11 cellular contexts compared by ENCODE assay signal in the genomic region with DNA sequence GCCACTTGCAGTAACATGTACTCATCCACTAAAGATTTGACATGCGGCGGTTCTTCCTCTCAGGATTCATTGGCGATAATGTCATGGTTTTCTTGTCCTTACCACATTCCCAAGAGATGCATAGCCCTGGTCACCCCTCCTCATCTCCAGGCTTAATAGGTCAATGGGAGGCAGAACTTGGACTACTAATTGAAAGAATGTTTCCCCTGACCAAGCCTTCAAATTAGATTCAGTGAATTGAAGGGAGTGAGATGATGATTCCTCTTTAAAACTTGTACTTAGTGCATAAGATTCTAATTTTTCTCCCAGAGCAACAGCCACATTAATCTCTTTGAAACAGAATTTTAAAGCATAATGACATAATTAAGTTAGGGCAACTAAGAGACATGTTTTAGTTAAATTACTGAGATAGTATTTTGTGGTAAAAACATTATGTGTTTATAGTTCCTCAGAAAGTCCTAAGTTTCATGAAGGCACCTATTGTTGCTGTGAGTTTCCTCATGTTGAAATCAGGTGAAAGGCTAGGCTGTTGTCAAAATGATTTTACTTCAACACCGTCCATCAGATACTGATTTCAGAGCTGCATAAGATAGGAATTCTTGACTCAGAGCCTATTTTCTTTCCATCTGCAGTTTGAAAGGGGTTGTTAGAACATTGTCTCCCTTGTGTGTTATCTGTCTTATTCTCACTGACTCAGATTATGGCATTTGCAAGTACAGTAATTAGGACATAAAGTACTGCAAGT. TPM values are rescaled to one million over a fixed set of nuclear protein-coding genes. Genes with fewer than 3 reads are reported as not detected.
DNase-seq lines count a peak whose midpoint lies in the region; ATAC-seq and TF ChIP-seq lines count a peak whose summit lies in the region.
"Had no signal": no experiment of that assay in that cellular context is flagged by ENCODE, and none has a peak within 500 bp of the region (broad histone marks: within the 10 kb centered on the region; RNA-seq: fewer than 3 reads in every experiment).

No MANE protein-coding gene starts in this region.

- peak; percentile 64 to 78 for TF ChIP-seq EP300 in SK-N-SH (IDR thresholded peaks at IDR 0.05; ENCODE audit: borderline replicate concordance in 1 of 2, low read depth in 1 of 2, low read length in 1 of 2)

- H3K79me2 ChIP-seq in SK-N-SH (ENCODE audit: insufficient read depth) = peaks cover 22% of the 10 kb centered on the region; the same call in 1 of the 2 replicates

- no peaks in the 10 kb centered on the region for H3K9me2 ChIP-seq in SK-N-SH

- peak overlapping the region; percentile 91 to 96 for H3K27ac ChIP-seq in SK-N-SH (ENCODE audit: low read depth in 2 of 2, low read length in 1 of 2)
- H3K27ac ChIP-seq in left lung = no peak overlapping the region
- H3K27ac ChIP-seq: upper lobe of right lung had no signal

- H2AFZ ChIP-seq in SK-N-SH (ENCODE audit: low read depth) = no peak overlapping the region

- H3K27me3 Mint-ChIP-seq in activated CD4-positive, alpha-beta T cell treated with anti-CD3 and anti-CD28 coated beads for 36 hours = no peaks in the 10 kb centered on the region
- H3K27me3 Mint-ChIP-seq in glutamatergic neuron (ENCODE audit: unreplicated experiment) = no peaks in the 10 kb centered on the region

- TF ChIP-seq CTCF in SK-N-SH (IDR thresholded peaks at IDR 0.05) = no peak
- TF ChIP-seq CTCF in fibroblast of villous mesenchyme (IDR thresholded peaks at IDR 0.05; ENCODE audit: insufficient read depth, low read depth, low read length) = no peak
- TF ChIP-seq CTCF in glutamatergic neuron (IDR thresholded peaks at IDR 0.05; ENCODE audit: partially characterized antibody, unreplicated experiment) = no peak
- TF ChIP-seq CTCF in left lung (IDR thresholded peaks at IDR 0.05) = no peak

- no peak for DNase-seq in activated CD4-positive, alpha-beta T cell treated with anti-CD3 and anti-CD28 coated beads for 36 hours
- DNase-seq in activated CD4-positive, alpha-beta T cell treated with anti-CD3 and anti-CD28 coated beads for 4 hours = no peak
- DNase-seq in SK-N-SH = no peak
- DNase-seq in fibroblast of villous mesenchyme (ENCODE audit: low read depth) = peak; percentile 71
- DNase-seq in retina = peak; percentile 25
- DNase-seq in glutamatergic neuron = no peak
- DNase-seq in left lung = no peak
- DNase-seq in left lobe of liver (ENCODE audit: low spot score) = no peak
- DNase-seq: 8988T, NCI-H1105, upper lobe of right lung had no signal

- peak; percentile 31 for ATAC-seq in activated CD4-positive, alpha-beta T cell treated with anti-CD3 and anti-CD28 coated beads for 36 hours
- ATAC-seq in left lung (no peak), left lobe of liver (no peak)
- ATAC-seq: upper lobe of right lung had no signal

- intact Hi-C loops in activated CD4-positive, alpha-beta T cell treated with anti-CD3 and anti-CD28 coated beads for 36 hours (cut with DNase I, micrococcal nuclease) = loop anchor here in 1 of 2 experiments (10.0 kb wide), 1 partner anchor 210 kb away; a partner anchor contains a TSS
- intact Hi-C loops in left lung (cut with DNase I) = no loop called here

- POLR2A ChIA-PET in activated CD4-positive, alpha-beta T cell treated with anti-CD3 and anti-CD28 coated beads for 36 hours (lab: Charles Lee) = no interaction called here
- POLR2A ChIA-PET in SK-N-SH (lab: Yijun Ruan, JAX) = interaction anchor here (0.8 kb wide), 1 partner anchor 11 kb away, joined by 4 read pairs; no protein-coding TSS in a partner anchor

- CTCF ChIA-PET in activated CD4-positive, alpha-beta T cell treated with anti-CD3 and anti-CD28 coated beads for 36 hours (lab: Charles Lee) = interaction anchor here (0.9 to 3.9 kb wide), 10 partner anchors 10 to 97 kb away, joined by 3 to 26 read pairs (median 4); no protein-coding TSS in a partner anchor
- CTCF ChIA-PET in SK-N-SH (lab: Yijun Ruan, JAX) = interaction anchor here (0.7 to 4.8 kb wide), 7 partner anchors 10 to 277 kb away, joined by 3 to 74 read pairs (median 11); no protein-coding TSS in a partner anchor

- H3K9ac ChIP-seq in SK-N-SH = peak overlapping the region; percentile 72

- no peaks in the 10 kb centered on the region for H3K9me3 ChIP-seq in SK-N-SH
- H3K9me3 ChIP-seq in left lung = no peaks in the 10 kb centered on the region
- H3K9me3 ChIP-seq: upper lobe of right lung had no signal

- no peak overlapping the region for H3K4me3 Mint-ChIP-seq in activated CD4-positive, alpha-beta T cell treated with anti-CD3 and anti-CD28 coated beads for 36 hours
- no peak overlapping the region for H3K4me3 Mint-ChIP-seq in glutamatergic neuron (ENCODE audit: unreplicated experiment)

- H3K4me3 ChIP-seq in SK-N-SH (ENCODE audit: low read depth in 2 of 2, low read length in 1 of 2) (no peak overlapping the region), fibroblast of villous mesenchyme (ENCODE audit: low read depth, low read length) (no peak overlapping the region), left lung (no peak overlapping the region)
- H3K4me3 ChIP-seq: upper lobe of right lung had no signal

- H3K27me3 ChIP-seq in SK-N-SH (ENCODE audit: insufficient read depth) (no peaks in the 10 kb centered on the region), left lung (no peaks in the 10 kb centered on the region)
- H3K27me3 ChIP-seq: upper lobe of right lung had no signal

- H3K4me2 ChIP-seq in SK-N-SH = peak overlapping the region; percentile 56

- peaks cover 62% of the 10 kb centered on the region for H3K4me1 Mint-ChIP-seq in activated CD4-positive, alpha-beta T cell treated with anti-CD3 and anti-CD28 coated beads for 36 hours
- H3K4me1 Mint-ChIP-seq in glutamatergic neuron (ENCODE audit: low read depth, unreplicated experiment) = peaks cover 10% of the 10 kb centered on the region

- peaks cover 30 to 48% of the 10 kb centered on the region in 2 experiments for H3K4me1 ChIP-seq in SK-N-SH (ENCODE audit: control insufficient read depth in 1 of 2, insufficient read depth in 2 of 2, low read depth in 1 of 2, low read length in 1 of 2)
- peaks cover 4 to 28% of the 10 kb centered on the region in 2 donors for H3K4me1 ChIP-seq in left lung

- peaks cover 69% of the 10 kb centered on the region for H3F3A ChIP-seq in SK-N-SH (replicated peaks; ENCODE audit: insufficient read depth)

- H3K36me3 ChIP-seq in SK-N-SH (replicated peaks in 1 of 2; ENCODE audit: control insufficient read depth in 1 of 2, insufficient read depth in 2 of 2, low read length in 1 of 2) (peaks cover 4 to 17% of the 10 kb centered on the region in 2 experiments), left lung (peaks cover 0 to 59% of the 10 kb centered on the region in 2 donors)

- H4K20me1 ChIP-seq in SK-N-SH (ENCODE audit: insufficient read depth) = no peaks in the 10 kb centered on the region

- TF ChIP-seq RAD21 in SK-N-SH (IDR thresholded peaks at IDR 0.05; ENCODE audit: low read length) = no peak

- H3K27ac Mint-ChIP-seq in activated CD4-positive, alpha-beta T cell treated with anti-CD3 and anti-CD28 coated beads for 36 hours = peak overlapping the region; percentile 69
- H3K27ac Mint-ChIP-seq in glutamatergic neuron (ENCODE audit: unreplicated experiment) = no peak overlapping the region

- H3K9me3 Mint-ChIP-seq in activated CD4-positive, alpha-beta T cell treated with anti-CD3 and anti-CD28 coated beads for 36 hours (ENCODE audit: low read depth) = no peaks in the 10 kb centered on the region
- H3K9me3 Mint-ChIP-seq in glutamatergic neuron (ENCODE audit: unreplicated experiment) = peaks cover 1% of the 10 kb centered on the region

- peaks cover 53% of the 10 kb centered on the region for H3K36me3 Mint-ChIP-seq in activated CD4-positive, alpha-beta T cell treated with anti-CD3 and anti-CD28 coated beads for 36 hours (ENCODE audit: low read depth)
- H3K36me3 Mint-ChIP-seq in glutamatergic neuron (ENCODE audit: unreplicated experiment) = no peaks in the 10 kb centered on the region

- 20% methylated on average over 4 of the region's 4 CpGs for WGBS in SK-N-SH (ENCODE audit: low lambda C conversion rate)

TF ChIP-seq in SK-N-SH, 30 proteins besides CTCF, POLR2A, EP300 and RAD21 (continues in another document):
- TF ChIP-seq TEAD4 (IDR thresholded peaks at IDR 0.05; ENCODE audit: borderline replicate concordance, insufficient read depth) = peak; percentile 84; the same call in 1 of the 2 replicates
- TF ChIP-seq TCF12 (IDR thresholded peaks at IDR 0.05) = peak; percentile 63
- peak; percentile 56; the same call in 1 of the 2 replicates for TF ChIP-seq SIN3A (IDR thresholded peaks at IDR 0.05; ENCODE audit: borderline replicate concordance, low read depth, low read length)

RNA-seq across cellular contexts. Expression of a gene that starts 48.5 kb away (rescaled TPM):
- 100 to 1,000 TPM; 156 to 164 TPM for total RNA-seq in activated CD4-positive, alpha-beta T cell treated with anti-CD3 and anti-CD28 coated beads for 36 hours
- polyA plus RNA-seq in SK-N-SH (2012; rRNA removed) = 11.4 and 17.2 TPM in 2 replicates
- 14.5 and 16.3 TPM in 2 replicates for polyA plus RNA-seq in SK-N-SH (2012; cell fraction: cytosol; rRNA removed)
- polyA plus RNA-seq in SK-N-SH (2012; cell fraction: nucleus; rRNA removed) = 15.2 and 23.4 TPM in 2 replicates
- 28.0 and 35.8 TPM in 2 replicates for total RNA-seq in fibroblast of villous mesenchyme
- total RNA-seq in glutamatergic neuron (ENCODE audit: unreplicated experiment) = 32.6 TPM
- total RNA-seq in left lung = 10 to 100 TPM; 33.6 to 63.7 TPM
- total RNA-seq in left lobe of liver = 10.0 TPM

RNA-seq across cellular contexts. Expression of a gene that starts 54.6 kb away (rescaled TPM):
- 10 to 100 TPM; 56.5 to 61.2 TPM for total RNA-seq in activated CD4-positive, alpha-beta T cell treated with anti-CD3 and anti-CD28 coated beads for 36 hours
- 40.5 and 51.4 TPM in 2 replicates for polyA plus RNA-seq in SK-N-SH (2012; rRNA removed)
- 38.4 and 45.5 TPM in 2 replicates for polyA plus RNA-seq in SK-N-SH (2012; cell fraction: cytosol; rRNA removed)
- 27.1 and 33.1 TPM in 2 replicates for polyA plus RNA-seq in SK-N-SH (2012; cell fraction: nucleus; rRNA removed)
- total RNA-seq in fibroblast of villous mesenchyme (15.1 and 22.0 TPM in 2 replicates), glutamatergic neuron (ENCODE audit: unreplicated experiment) (10.8 TPM), left lung (10 to 100 TPM; 18.1 to 18.6 TPM), left lobe of liver (6.9 TPM)

Comparison
In these comparisons a context has a peak if more than half of its experiments do, and no peak if none do; other contexts are left out.
1. DNase-seq: peak in fibroblast of villous mesenchyme (single experiment) and retina (single experiment); none in activated CD4-positive, alpha-beta T cell treated with anti-CD3 and anti-CD28 coated beads for 36 hours (single experiment), activated CD4-positive, alpha-beta T cell treated with anti-CD3 and anti-CD28 coated beads for 4 hours (0 of 2), SK-N-SH (single experiment), glutamatergic neuron (single experiment), left lung (0 of 2) and left lobe of liver (single experiment).
2. H3K27ac ChIP-seq: peak in SK-N-SH (2 of 2); none in left lung (0 of 2).